Comparison of ENCODE assay signal across 17 cellular contexts in genomic region chr15:43920201-43920600, GRCh38.
"Had no signal": no experiment of that assay in that cellular context is flagged by ENCODE, and none has a peak within 500 bp of the region (broad histone marks: within the 10 kb centered on the region; RNA-seq: fewer than 3 reads in every experiment).

No MANE protein-coding gene starts in this region.

- H3K4me3 ChIP-seq: coronary artery, esophagus muscularis mucosa, hepatocyte, tibial nerve, upper lobe of right lung, vagina had no signal

- H3K4me3 Mint-ChIP-seq: effector memory CD8-positive, alpha-beta T cell; naive thymus-derived CD4-positive, alpha-beta T cell; nephron progenitor cell; stimulated activated effector memory CD8-positive, alpha-beta T cell treated with anti-CD3 and anti-CD28 coated beads, Interleukin-12 subunit alpha, Interleukin-12 subunit beta, amount 100 ng/mL, for 72 hours had no signal

- H3K4me1 Mint-ChIP-seq: naive thymus-derived CD4-positive, alpha-beta T cell; stimulated activated effector memory CD8-positive, alpha-beta T cell treated with anti-CD3 and anti-CD28 coated beads, Interleukin-12 subunit alpha, Interleukin-12 subunit beta, amount 100 ng/mL, for 72 hours had no signal

- DNase-seq: effector memory CD8-positive, alpha-beta T cell; foreskin keratinocyte; kidney glomerular epithelial cell; mammary epithelial cell; naive thymus-derived CD4-positive, alpha-beta T cell; small intestine; stimulated activated CD4-positive, alpha-beta T cell treated with anti-CD3 and anti-CD28 coated beads, Interleukin-4, amount 100 ng/mL, for 1 hour; stimulated activated CD8-positive, alpha-beta memory T cell treated with anti-CD3 and anti-CD28 coated beads, Interleukin-4, amount 100 ng/mL, for 48 hours; stimulated activated naive CD8-positive, alpha-beta T cell treated with anti-CD3 and anti-CD28 coated beads, Interleukin-15, Interleukin-2, amounts not matched to agents 100 U/mL and 50 U/mL, for 24 hours; upper lobe of right lung had no signal

- ATAC-seq: effector memory CD8-positive, alpha-beta T cell; foreskin keratinocyte; naive thymus-derived CD4-positive, alpha-beta T cell; stimulated activated effector memory CD8-positive, alpha-beta T cell treated with anti-CD3 and anti-CD28 coated beads, Interleukin-12 subunit alpha, Interleukin-12 subunit beta, amount 100 ng/mL, for 72 hours; stimulated activated naive CD8-positive, alpha-beta T cell treated with anti-CD3 and anti-CD28 coated beads, Interleukin-15, Interleukin-2, amounts not matched to agents 100 U/mL and 50 U/mL, for 24 hours; upper lobe of right lung had no signal

- H3K9me3 Mint-ChIP-seq: effector memory CD8-positive, alpha-beta T cell; naive thymus-derived CD4-positive, alpha-beta T cell; nephron progenitor cell; stimulated activated effector memory CD8-positive, alpha-beta T cell treated with anti-CD3 and anti-CD28 coated beads, Interleukin-12 subunit alpha, Interleukin-12 subunit beta, amount 100 ng/mL, for 72 hours had no signal

- H3K36me3 Mint-ChIP-seq: naive thymus-derived CD4-positive, alpha-beta T cell; stimulated activated effector memory CD8-positive, alpha-beta T cell treated with anti-CD3 and anti-CD28 coated beads, Interleukin-12 subunit alpha, Interleukin-12 subunit beta, amount 100 ng/mL, for 72 hours had no signal
